ENCODE assay signal across 17 cellular contexts in genomic region chr12:87924149-87924548, GRCh38.
"Had no signal": no experiment of that assay in that cellular context is flagged by ENCODE, and none has a peak within 500 bp of the region (broad histone marks: within the 10 kb centered on the region; RNA-seq: fewer than 3 reads in every experiment).

No MANE protein-coding gene starts in this region.

- H3K79me2 ChIP-seq: parathyroid adenoma had no signal

- DNase-seq: activated CD4-positive, alpha-beta T cell treated with anti-CD3 and anti-CD28 coated beads, Interleukin-2, amount 10 ng/mL, durations not matched to agents 7 days and 5 days; activated CD8-positive, alpha-beta memory T cell treated with anti-CD3 and anti-CD28 coated beads for 24 hours; activated naive CD8-positive, alpha-beta T cell treated with anti-CD3 and anti-CD28 coated beads for 36 hours; gastrocnemius medialis; heart right ventricle; left colon; lower lobe of right lung; naive B cell; retina; stimulated activated CD4-positive, alpha-beta T cell treated with anti-CD3 and anti-CD28 coated beads, Interleukin-4, amount 100 ng/mL, for 4 hours; stimulated activated CD8-positive, alpha-beta memory T cell treated with anti-CD3 and anti-CD28 coated beads, Interleukin-4, amount 100 ng/mL, for 48 hours; stimulated activated naive CD4-positive, alpha-beta T cell treated with Interleukin-2 at 50 U/mL for 16 hours; trophoblast cell had no signal

- H2AFZ ChIP-seq: parathyroid adenoma had no signal

- H3K27me3 ChIP-seq: esophagus muscularis mucosa, gastrocnemius medialis, heart right ventricle, suprapubic skin had no signal

- H3K27ac ChIP-seq: esophagus muscularis mucosa, gastrocnemius medialis, heart right ventricle, lower lobe of right lung, parathyroid adenoma, SK-N-MC, suprapubic skin had no signal

- H3K36me3 ChIP-seq: esophagus muscularis mucosa, gastrocnemius medialis, heart right ventricle, lower lobe of right lung, suprapubic skin had no signal

- H3K9ac ChIP-seq: parathyroid adenoma had no signal

- H3K4me3 ChIP-seq: esophagus muscularis mucosa, gastrocnemius medialis, heart right ventricle, lower lobe of right lung, SK-N-MC, suprapubic skin had no signal

- H3K9me3 ChIP-seq: esophagus muscularis mucosa, gastrocnemius medialis, heart right ventricle, lower lobe of right lung, suprapubic skin had no signal

- ATAC-seq: gastrocnemius medialis, heart right ventricle, left colon, lower lobe of right lung had no signal

- H3K4me1 ChIP-seq: esophagus muscularis mucosa, gastrocnemius medialis, heart right ventricle, lower lobe of right lung, parathyroid adenoma, suprapubic skin had no signal
